13 cellular contexts compared by ENCODE assay signal in the genomic region with DNA sequence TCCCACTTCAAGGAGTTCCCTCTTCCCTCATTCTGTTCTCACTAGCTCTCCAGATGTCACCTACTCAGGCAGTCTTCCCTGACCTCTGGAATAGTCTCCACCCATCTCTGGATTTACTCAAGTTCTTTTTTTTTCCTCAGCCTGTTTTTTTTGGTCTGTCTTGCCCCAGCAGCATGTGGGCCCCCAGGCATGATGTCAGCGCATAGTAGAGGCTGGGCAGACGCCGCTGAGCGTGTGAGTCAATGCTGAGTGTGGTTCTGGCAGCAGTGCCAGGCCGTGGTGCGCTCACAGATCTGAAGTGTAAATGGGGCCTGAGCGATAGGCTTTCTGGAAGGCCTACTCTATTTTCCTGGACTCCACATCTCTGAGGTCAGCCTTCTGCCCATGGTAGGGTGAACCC. TPM values are rescaled to one million over a fixed set of nuclear protein-coding genes. Genes with fewer than 3 reads are reported as not detected.
DNase-seq lines count a peak whose midpoint lies in the region; ATAC-seq and TF ChIP-seq lines count a peak whose summit lies in the region.
"Had no signal": no experiment of that assay in that cellular context is flagged by ENCODE, and none has a peak within 500 bp of the region (broad histone marks: within the 10 kb centered on the region; RNA-seq: fewer than 3 reads in every experiment).

No MANE protein-coding gene starts in this region.

- no peak for ATAC-seq in Right ventricle myocardium inferior

- intact Hi-C loops in Right ventricle myocardium inferior (cut with DNase I): no loop called here
- intact Hi-C loops in left ventricle myocardium inferior (cut with micrococcal nuclease): no loop called here
- intact Hi-C loops in uterus (cut with DNase I; ENCODE audit: low total_unique reads): no loop called here

- no peak overlapping the region for H3K4me3 ChIP-seq in left ventricle myocardium inferior
- H3K4me3 ChIP-seq in adipocyte (ENCODE audit: low read length): no peak overlapping the region
- no peak overlapping the region for H3K4me3 ChIP-seq in right atrium auricular region
- H3K4me3 ChIP-seq in uterus: no peak overlapping the region

- peaks cover 2% of the 10 kb centered on the region for H3K9me3 ChIP-seq in left ventricle myocardium inferior (replicated peaks)
- H3K9me3 ChIP-seq in adipocyte (ENCODE audit: control insufficient read depth, low read length): peaks cover 5% of the 10 kb centered on the region
- H3K9me3 ChIP-seq in right atrium auricular region: no peaks in the 10 kb centered on the region
- no peaks in the 10 kb centered on the region for H3K9me3 ChIP-seq in uterus

- peaks cover 13% of the 10 kb centered on the region for H3K27me3 ChIP-seq in left ventricle myocardium inferior (ENCODE audit: low read depth)
- H3K27me3 ChIP-seq in adipocyte (replicated peaks; ENCODE audit: control insufficient read depth, insufficient read depth, low read length): peaks cover 8% of the 10 kb centered on the region
- no peaks in the 10 kb centered on the region for H3K27me3 ChIP-seq in right atrium auricular region
- H3K27me3 ChIP-seq in uterus: no peaks in the 10 kb centered on the region

- DNase-seq in Right ventricle myocardium inferior (ENCODE audit: missing footprints) (peak; percentile 66), left ventricle myocardium inferior (no peak), adipocyte (ENCODE audit: low read depth) (peak; percentile 82), right atrium auricular region (ENCODE audit: low spot score) (peak; percentile 83), uterus (peak; percentile 65 to 84), COLO829 (ENCODE audit: low spot score) (no peak), HUDEP-2 (lab: John Stamatoyannopoulos, UW; ENCODE audit: unreplicated experiment in 76 of 76) (no peak)
- no peak for DNase-seq in stimulated activated CD4-positive, alpha-beta T cell treated with anti-CD3 and anti-CD28 coated beads, Interleukin-15, amount 100 ng/mL, for 24 hours
- DNase-seq: Kasumi-1; NCI-H69; stimulated activated CD8-positive, alpha-beta memory T cell treated with anti-CD3 and anti-CD28 coated beads, Interleukin-4, amount 100 ng/mL, for 48 hours had no signal

- no peaks in the 10 kb centered on the region for H3K4me1 ChIP-seq in left ventricle myocardium inferior
- H3K4me1 ChIP-seq in adipocyte (ENCODE audit: control insufficient read depth, insufficient read depth, low read length): peaks cover 8% of the 10 kb centered on the region
- H3K4me1 ChIP-seq in right atrium auricular region: no peaks in the 10 kb centered on the region
- no peaks in the 10 kb centered on the region for H3K4me1 ChIP-seq in uterus

- H3K9ac ChIP-seq in adipocyte (ENCODE audit: low read length): peak overlapping the region; percentile 72

- H3K36me3 ChIP-seq in left ventricle myocardium inferior (no peaks in the 10 kb centered on the region), adipocyte (ENCODE audit: control insufficient read depth, insufficient read depth, low read length, severe bottlenecking) (no peaks in the 10 kb centered on the region), right atrium auricular region (no peaks in the 10 kb centered on the region), uterus (no peaks in the 10 kb centered on the region)

- TF ChIP-seq POLR2A in uterus (IDR thresholded peaks at IDR 0.05): no peak

- TF ChIP-seq CTCF in left ventricle myocardium inferior (IDR thresholded peaks at IDR 0.05; ENCODE audit: borderline replicate concordance) (no peak), right atrium auricular region (IDR thresholded peaks at IDR 0.05) (no peak), uterus (IDR thresholded peaks at IDR 0.05) (no peak)

- H3K27ac ChIP-seq in left ventricle myocardium inferior (replicated peaks): no peak overlapping the region
- no peak overlapping the region for H3K27ac ChIP-seq in right atrium auricular region
- H3K27ac ChIP-seq in uterus: no peak overlapping the region

RNA-seq across cellular contexts. Expression of a gene that starts 2.7 kb away (rescaled TPM):
- total RNA-seq in Right ventricle myocardium inferior (not detected), left ventricle myocardium inferior (not detected), right atrium auricular region (not detected), uterus (not detected)
- total RNA-seq: dermis microvascular lymphatic vessel endothelial cell, pulmonary artery endothelial cell had no signal

Comparison
In these comparisons a context has a peak if more than half of its experiments do, and no peak if none do; other contexts are left out.
1. DNase-seq: peak in Right ventricle myocardium inferior (single experiment), adipocyte (single experiment), right atrium auricular region (single experiment) and uterus (2 of 2); none in left ventricle myocardium inferior (single experiment), COLO829 (single experiment), stimulated activated CD4-positive, alpha-beta T cell treated with anti-CD3 and anti-CD28 coated beads, Interleukin-15, amount 100 ng/mL, for 24 hours (single experiment) and HUDEP-2 (0 of 76).